8 cellular contexts compared by ENCODE assay signal in the genomic region with DNA sequence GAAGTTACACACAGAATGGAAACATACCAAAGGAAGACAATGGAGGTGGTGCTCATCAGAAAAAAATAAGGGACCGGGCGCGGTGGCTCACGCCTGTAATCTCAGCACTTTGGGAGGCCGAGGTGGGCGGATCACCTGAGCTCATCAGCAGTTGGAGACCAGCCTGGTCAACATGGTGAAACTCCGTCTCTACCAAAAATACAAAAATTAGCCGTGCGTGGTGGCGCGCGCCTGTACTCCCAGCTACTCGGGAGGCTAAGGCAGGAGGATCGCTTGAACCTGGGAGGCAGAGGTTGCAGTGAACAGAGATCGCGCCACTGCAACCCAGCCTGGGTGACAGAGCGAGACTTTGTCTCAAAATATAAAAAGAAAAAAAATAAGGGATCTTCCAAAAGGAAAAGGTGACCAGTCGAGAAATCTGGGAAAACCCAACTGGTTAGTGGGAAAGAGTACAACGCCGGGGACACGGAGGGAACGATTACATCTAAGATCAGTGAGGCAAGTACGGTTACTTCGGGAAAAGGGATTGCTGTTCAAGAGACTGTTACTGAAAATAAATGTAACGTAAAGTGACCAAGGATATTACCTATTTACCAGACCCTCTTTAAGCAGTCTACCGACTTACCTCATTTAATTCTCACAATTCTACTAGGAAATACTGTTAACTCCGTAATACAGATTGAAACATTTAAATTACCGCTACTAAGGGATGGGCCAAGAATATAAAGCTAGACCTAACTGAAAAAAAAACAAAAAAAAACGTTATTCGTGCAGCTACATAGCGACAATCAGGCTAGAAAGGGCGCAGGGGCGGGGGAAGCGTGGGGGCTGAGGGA.
DNase-seq lines count a peak whose midpoint lies in the region; ATAC-seq lines count a peak whose summit lies in the region.

No MANE protein-coding gene starts in this region.

- H3K4me1 Mint-ChIP-seq in activated T-cell treated with anti-CD3 and anti-CD28 coated beads, Interleukin-2, amount 50 U/mL, for 24 hours (ENCODE audit: low read depth), result peaks cover 38% of the 10 kb centered on the region
- peaks cover 39% of the 10 kb centered on the region for H3K4me1 Mint-ChIP-seq in activated naive CD4-positive, alpha-beta T cell treated with anti-CD3 and anti-CD28 coated beads, Interleukin-2, amount 10 ng/mL, durations not matched to agents 7 days and 5 days
- peaks cover 48% of the 10 kb centered on the region for H3K4me1 Mint-ChIP-seq in stimulated activated naive CD8-positive, alpha-beta T cell treated with anti-CD3 and anti-CD28 coated beads, Interleukin-15, Interleukin-2, amounts not matched to agents 100 ng/mL and 50 ng/mL, for 24 hours (ENCODE audit: low read depth)

- H3K27me3 Mint-ChIP-seq in activated T-cell treated with anti-CD3 and anti-CD28 coated beads, Interleukin-2, amount 50 U/mL, for 24 hours, result no peaks in the 10 kb centered on the region
- H3K27me3 Mint-ChIP-seq in activated naive CD4-positive, alpha-beta T cell treated with anti-CD3 and anti-CD28 coated beads, Interleukin-2, amount 10 ng/mL, durations not matched to agents 7 days and 5 days, result no peaks in the 10 kb centered on the region
- no peaks in the 10 kb centered on the region for H3K27me3 Mint-ChIP-seq in stimulated activated naive CD8-positive, alpha-beta T cell treated with anti-CD3 and anti-CD28 coated beads, Interleukin-15, Interleukin-2, amounts not matched to agents 100 ng/mL and 50 ng/mL, for 24 hours

- peak overlapping the region; percentile 99 for H3K27ac Mint-ChIP-seq in activated T-cell treated with anti-CD3 and anti-CD28 coated beads, Interleukin-2, amount 50 U/mL, for 24 hours
- peak overlapping the region; percentile 98 for H3K27ac Mint-ChIP-seq in activated naive CD4-positive, alpha-beta T cell treated with anti-CD3 and anti-CD28 coated beads, Interleukin-2, amount 10 ng/mL, durations not matched to agents 7 days and 5 days
- H3K27ac Mint-ChIP-seq in stimulated activated naive CD8-positive, alpha-beta T cell treated with anti-CD3 and anti-CD28 coated beads, Interleukin-15, Interleukin-2, amounts not matched to agents 100 ng/mL and 50 ng/mL, for 24 hours, result peak overlapping the region; percentile 94

- no peaks in the 10 kb centered on the region for H3K9me3 Mint-ChIP-seq in activated T-cell treated with anti-CD3 and anti-CD28 coated beads, Interleukin-2, amount 50 U/mL, for 24 hours
- H3K9me3 Mint-ChIP-seq in activated naive CD4-positive, alpha-beta T cell treated with anti-CD3 and anti-CD28 coated beads, Interleukin-2, amount 10 ng/mL, durations not matched to agents 7 days and 5 days, result no peaks in the 10 kb centered on the region
- no peaks in the 10 kb centered on the region for H3K9me3 Mint-ChIP-seq in stimulated activated naive CD8-positive, alpha-beta T cell treated with anti-CD3 and anti-CD28 coated beads, Interleukin-15, Interleukin-2, amounts not matched to agents 100 ng/mL and 50 ng/mL, for 24 hours

- H3K9me3 ChIP-seq in iPS-18c (ENCODE audit: control insufficient read depth, insufficient read depth, low read length), result no peaks in the 10 kb centered on the region

- CTCF ChIA-PET in activated naive CD4-positive, alpha-beta T cell treated with anti-CD3 and anti-CD28 coated beads, Interleukin-2, amount 10 ng/mL, durations not matched to agents 7 days and 5 days (lab: Charles Lee), result interaction anchor here (0.6 to 1.9 kb wide), 2 partner anchors 15 to 379 kb away, joined by 4 to 5 read pairs; no protein-coding TSS in a partner anchor

- ATAC-seq in GM21619 (IDR thresholded peaks at IDR 0.05; ENCODE audit: unreplicated experiment), result no peak

- peak; percentile 35 for DNase-seq in activated T-cell treated with anti-CD3 and anti-CD28 coated beads, Interleukin-2, amount 50 U/mL, for 24 hours
- DNase-seq in activated T-cell treated with anti-CD3 and anti-CD28 coated beads for 4 hours, result no peak
- peak; percentile 43 for DNase-seq in activated naive CD4-positive, alpha-beta T cell treated with anti-CD3 and anti-CD28 coated beads, Interleukin-2, amount 10 ng/mL, durations not matched to agents 7 days and 5 days
- DNase-seq in activated CD4-positive, CD25-positive, alpha-beta regulatory T cell (lab: John Stamatoyannopoulos, UW), result no peak
- DNase-seq in NK-92 treated with Interleukin-12 subunit alpha and Interleukin-12 subunit beta, amount 100 ng/mL, for 24 hours (lab: John Stamatoyannopoulos, UW), result no peak

- peak overlapping the region; percentile 99 for H3K4me3 Mint-ChIP-seq in activated T-cell treated with anti-CD3 and anti-CD28 coated beads, Interleukin-2, amount 50 U/mL, for 24 hours
- H3K4me3 Mint-ChIP-seq in activated naive CD4-positive, alpha-beta T cell treated with anti-CD3 and anti-CD28 coated beads, Interleukin-2, amount 10 ng/mL, durations not matched to agents 7 days and 5 days, result peak overlapping the region; percentile 92
- H3K4me3 Mint-ChIP-seq in stimulated activated naive CD8-positive, alpha-beta T cell treated with anti-CD3 and anti-CD28 coated beads, Interleukin-15, Interleukin-2, amounts not matched to agents 100 ng/mL and 50 ng/mL, for 24 hours, result peak overlapping the region; percentile 98

- H3K4me3 ChIP-seq in iPS-18c (ENCODE audit: insufficient read depth, low read depth, low read length), result peak overlapping the region; percentile 73

- peaks cover 57% of the 10 kb centered on the region for H3K36me3 Mint-ChIP-seq in activated T-cell treated with anti-CD3 and anti-CD28 coated beads, Interleukin-2, amount 50 U/mL, for 24 hours (ENCODE audit: low read depth)
- H3K36me3 Mint-ChIP-seq in activated naive CD4-positive, alpha-beta T cell treated with anti-CD3 and anti-CD28 coated beads, Interleukin-2, amount 10 ng/mL, durations not matched to agents 7 days and 5 days, result peaks cover 32% of the 10 kb centered on the region
- H3K36me3 Mint-ChIP-seq in stimulated activated naive CD8-positive, alpha-beta T cell treated with anti-CD3 and anti-CD28 coated beads, Interleukin-15, Interleukin-2, amounts not matched to agents 100 ng/mL and 50 ng/mL, for 24 hours (ENCODE audit: low read depth), result peaks cover 53% of the 10 kb centered on the region

Comparison
In these comparisons a context has a peak if more than half of its experiments do, and no peak if none do; other contexts are left out.
1. DNase-seq: peak in activated T-cell treated with anti-CD3 and anti-CD28 coated beads, Interleukin-2, amount 50 U/mL, for 24 hours (single experiment) and activated naive CD4-positive, alpha-beta T cell treated with anti-CD3 and anti-CD28 coated beads, Interleukin-2, amount 10 ng/mL, durations not matched to agents 7 days and 5 days (single experiment); none in activated T-cell treated with anti-CD3 and anti-CD28 coated beads for 4 hours (single experiment), activated CD4-positive, CD25-positive, alpha-beta regulatory T cell (0 of 4) and NK-92 treated with Interleukin-12 subunit alpha and Interleukin-12 subunit beta, amount 100 ng/mL, for 24 hours (single experiment).
2. Peak in every context shown above with its lines, with median percentiles within 50 percentile points of each other: H3K27ac Mint-ChIP-seq and H3K4me3 Mint-ChIP-seq.